11 cellular contexts compared by ENCODE assay signal in the genomic region with DNA sequence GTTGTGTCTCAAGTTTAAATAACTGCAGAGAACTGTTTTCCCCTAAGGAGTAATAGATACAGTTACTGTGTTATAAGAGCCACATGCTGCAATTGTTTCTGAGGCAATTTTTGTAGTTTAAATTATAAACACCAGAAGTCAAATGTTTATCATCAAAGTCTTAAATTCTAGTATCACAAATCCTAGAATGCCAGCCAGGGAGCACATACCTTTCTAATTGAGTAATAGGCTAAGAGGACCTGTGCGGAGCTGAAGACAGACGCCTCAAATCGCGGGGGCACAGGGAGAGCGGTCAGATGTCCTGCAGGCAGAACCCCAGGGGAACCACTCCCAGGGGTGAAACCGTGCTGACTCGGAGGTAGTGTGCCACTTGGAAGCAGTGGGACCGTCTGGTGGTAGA.
DNase-seq lines count a peak whose midpoint lies in the region; ATAC-seq and TF ChIP-seq lines count a peak whose summit lies in the region.
"Had no signal": no experiment of that assay in that cellular context is flagged by ENCODE, and none has a peak within 500 bp of the region (broad histone marks: within the 10 kb centered on the region; RNA-seq: fewer than 3 reads in every experiment).

No MANE protein-coding gene starts in this region.

- no peak for TF ChIP-seq POLR2A in body of pancreas (IDR thresholded peaks at IDR 0.05)
- no peak for TF ChIP-seq POLR2A in upper lobe of left lung (IDR thresholded peaks at IDR 0.05)

- DNase-seq in H4 (ENCODE audit: low spot score) (peak; percentile 21), body of pancreas (no peak), right atrium auricular region (ENCODE audit: low spot score) (no peak), sciatic nerve (ENCODE audit: low spot score) (no peak), upper lobe of left lung (no peak), SIG-M5 (lab: John Stamatoyannopoulos, UW) (no peak)
- DNase-seq: pancreas; stimulated activated CD4-positive, alpha-beta T cell treated with anti-CD3 and anti-CD28 coated beads, Interleukin-4, amount 100 ng/mL, for 24 hours; stimulated activated naive CD8-positive, alpha-beta T cell treated with anti-CD3 and anti-CD28 coated beads, Interleukin-15, Interleukin-2, amounts not matched to agents 100 U/mL and 50 U/mL, for 24 hours had no signal

- ATAC-seq in body of pancreas (peak; percentile 47), sciatic nerve (peak; percentile 42), upper lobe of left lung (ENCODE audit: low FRiP score in 2 of 2) (no peak), GM18498 (IDR thresholded peaks at IDR 0.05; ENCODE audit: unreplicated experiment) (no peak), GM21825 (IDR thresholded peaks at IDR 0.05; ENCODE audit: unreplicated experiment) (no peak)
- ATAC-seq: pancreas; stimulated activated naive CD8-positive, alpha-beta T cell treated with anti-CD3 and anti-CD28 coated beads, Interleukin-15, Interleukin-2, amounts not matched to agents 100 U/mL and 50 U/mL, for 24 hours had no signal

- no peak overlapping the region for H3K27ac ChIP-seq in body of pancreas
- H3K27ac ChIP-seq in right atrium auricular region, result peak overlapping the region; percentile 71 to 83
- H3K27ac ChIP-seq in upper lobe of left lung, result no peak overlapping the region
- H3K27ac ChIP-seq: pancreas had no signal

- TF ChIP-seq EP300 in upper lobe of left lung (IDR thresholded peaks at IDR 0.05), result no peak

- 43 to 44% methylated on average over 8 of the region's 8 CpGs for WGBS in body of pancreas, 2 donors
- 50 to 72% methylated on average over 8 of the region's 8 CpGs for WGBS in upper lobe of left lung, 2 donors

- H3K4me1 ChIP-seq in body of pancreas, result no peaks in the 10 kb centered on the region
- peaks cover 0 to 32% of the 10 kb centered on the region in 2 donors for H3K4me1 ChIP-seq in right atrium auricular region
- H3K4me1 ChIP-seq in upper lobe of left lung, result peaks cover 0 to 3% (median 0%) of the 10 kb centered on the region in 4 donors
- H3K4me1 ChIP-seq: pancreas had no signal

- intact Hi-C loops in body of pancreas (cut with DNase I) (no loop called here), sciatic nerve (cut with DNase I) (no loop called here)

- TF ChIP-seq CTCF in body of pancreas (IDR thresholded peaks at IDR 0.05) (no peak), right atrium auricular region (IDR thresholded peaks at IDR 0.05) (no peak), upper lobe of left lung (IDR thresholded peaks at IDR 0.05) (no peak)

- no peaks in the 10 kb centered on the region for H3K27me3 ChIP-seq in body of pancreas
- no peaks in the 10 kb centered on the region for H3K27me3 ChIP-seq in right atrium auricular region
- no peaks in the 10 kb centered on the region for H3K27me3 ChIP-seq in upper lobe of left lung
- H3K27me3 ChIP-seq: pancreas had no signal

- H3K9me3 ChIP-seq in body of pancreas, result no peaks in the 10 kb centered on the region
- no peaks in the 10 kb centered on the region for H3K9me3 ChIP-seq in right atrium auricular region
- no peaks in the 10 kb centered on the region for H3K9me3 ChIP-seq in upper lobe of left lung
- H3K9me3 ChIP-seq: pancreas had no signal

- H3K36me3 ChIP-seq in body of pancreas (replicated peaks in 1 of 2; ENCODE audit: insufficient read depth in 1 of 2, low read depth in 2 of 2) (no peaks in the 10 kb centered on the region), right atrium auricular region (no peaks in the 10 kb centered on the region), upper lobe of left lung (no peaks in the 10 kb centered on the region)
- H3K36me3 ChIP-seq: pancreas had no signal

- H3K4me3 ChIP-seq in body of pancreas, result no peak overlapping the region
- H3K4me3 ChIP-seq in right atrium auricular region, result no peak overlapping the region
- H3K4me3 ChIP-seq in upper lobe of left lung, result no peak overlapping the region
- H3K4me3 ChIP-seq: pancreas had no signal

Comparison
In these comparisons a context has a peak if more than half of its experiments do, and no peak if none do; other contexts are left out.
1. ATAC-seq: peak in body of pancreas (single experiment) and sciatic nerve (single experiment); none in upper lobe of left lung (0 of 2), GM18498 (single experiment) and GM21825 (single experiment).
2. H3K27ac ChIP-seq: peak in right atrium auricular region (2 of 2); none in body of pancreas (0 of 4) and upper lobe of left lung (0 of 4).